ENCODE assay signal across 8 cellular contexts in the genomic region with DNA sequence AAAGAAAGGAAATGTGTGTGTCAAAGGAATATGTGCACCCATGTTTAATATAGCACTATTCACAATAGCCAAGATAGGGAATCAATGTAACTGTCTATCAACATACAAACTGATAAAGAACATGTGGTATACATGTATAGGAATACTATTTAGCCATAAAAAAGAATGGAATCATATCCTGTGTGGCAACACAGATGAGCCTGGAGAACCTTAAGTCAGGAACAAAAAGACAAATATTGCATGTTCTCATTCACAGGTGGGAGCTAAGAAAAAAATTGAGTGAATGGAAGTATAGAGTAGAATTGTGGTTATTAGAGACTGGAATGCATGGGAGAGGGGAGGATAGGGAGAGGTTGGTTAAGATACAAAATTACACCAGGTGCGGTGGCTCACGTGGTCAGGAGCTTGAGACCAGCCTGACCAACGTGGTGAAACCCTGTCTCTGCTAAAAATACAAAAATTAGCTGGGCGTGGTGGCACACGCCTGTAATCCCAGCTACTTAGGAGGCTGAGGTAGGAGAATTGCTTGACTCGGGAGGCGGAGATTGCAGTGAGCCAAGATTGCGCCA.
"Had no signal": no experiment of that assay in that cellular context is flagged by ENCODE, and none has a peak within 500 bp of the region (broad histone marks: within the 10 kb centered on the region; RNA-seq: fewer than 3 reads in every experiment).

No MANE protein-coding gene starts in this region.

- H3K4me3 ChIP-seq: GM23338 had no signal

- ATAC-seq: GM23338, HepG2 had no signal

- DNase-seq: H9, HCEC 1CT, HFFc6, KBM-7 had no signal

- H3K27ac ChIP-seq: HL-60, KMS-11 had no signal

- H3K4me2 ChIP-seq: GM23338, KMS-11 had no signal

- H3K9ac ChIP-seq: KMS-11 had no signal

- H2AFZ ChIP-seq: GM23338 had no signal
